In the genomic region with DNA sequence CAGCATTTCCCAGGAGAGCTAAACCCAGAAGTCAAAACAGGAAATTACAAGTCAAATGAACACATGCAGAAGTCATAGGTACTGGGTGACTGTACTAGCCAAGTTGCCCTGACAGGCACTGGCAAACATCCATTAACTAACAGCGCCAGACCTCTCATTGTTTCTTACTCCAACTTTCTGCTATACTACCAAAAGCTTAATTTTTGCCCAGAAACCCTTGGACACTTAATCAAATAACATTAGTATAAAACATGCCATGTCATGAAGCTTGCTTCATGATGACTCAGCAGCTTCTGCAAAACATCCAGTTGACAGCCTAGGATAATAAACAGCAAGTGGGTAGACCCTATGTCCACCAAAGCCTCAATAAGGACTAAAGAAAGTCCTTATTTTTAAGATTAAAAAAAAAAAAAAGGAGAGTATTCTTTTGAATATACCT, we compare ENCODE assay signal across 8 cellular contexts. TPM values are rescaled to one million over a fixed set of nuclear protein-coding genes. Genes with fewer than 3 reads are reported as not detected.
DNase-seq lines count a peak whose midpoint lies in the region; ATAC-seq and TF ChIP-seq lines count a peak whose summit lies in the region.

No MANE protein-coding gene starts in this region.

- ATAC-seq in aorta (ENCODE audit: low FRiP score) (no peak), GM19351 (IDR thresholded peaks at IDR 0.05; ENCODE audit: unreplicated experiment) (no peak), HG02610 (IDR thresholded peaks at IDR 0.05; ENCODE audit: unreplicated experiment) (no peak)

- H3K9me3 ChIP-seq in muscle layer of duodenum (ENCODE audit: control insufficient read depth in 1 of 2, low read length in 2 of 2) (no peaks in the 10 kb centered on the region), aorta (ENCODE audit: control insufficient read depth, low read length) (no peaks in the 10 kb centered on the region)

- in situ Hi-C loops in astrocyte of the spinal cord (cut with HindIII; ENCODE audit: low sequenced_read_pairs), result no loop called here

- no peak overlapping the region for H3K4me3 ChIP-seq in astrocyte of the spinal cord (ENCODE audit: low read depth, low read length)
- no peak overlapping the region for H3K4me3 ChIP-seq in muscle layer of duodenum (ENCODE audit: low read depth in 1 of 2, low read length in 2 of 2)
- no peak overlapping the region for H3K4me3 ChIP-seq in aorta (ENCODE audit: low read length in 2 of 2)

- H3K36me3 ChIP-seq in muscle layer of duodenum (ENCODE audit: control insufficient read depth in 1 of 2, insufficient read depth in 2 of 2, low read length in 2 of 2) (peaks cover 0 to 13% of the 10 kb centered on the region in 2 donors), aorta (ENCODE audit: control insufficient read depth in 1 of 2, insufficient read depth in 2 of 2, low read length in 1 of 2) (no peaks in the 10 kb centered on the region)

- H3K4me1 ChIP-seq in muscle layer of duodenum (ENCODE audit: control insufficient read depth in 1 of 2, insufficient read depth in 2 of 2, low read length in 2 of 2), result peaks cover 10 to 29% of the 10 kb centered on the region in 2 donors
- H3K4me1 ChIP-seq in aorta (ENCODE audit: control insufficient read depth in 1 of 2, insufficient read depth in 2 of 2, low read length in 2 of 2), result no peaks in the 10 kb centered on the region

- TF ChIP-seq CTCF in astrocyte of the spinal cord (IDR thresholded peaks at IDR 0.05; ENCODE audit: low read depth, low read length), result no peak

- DNase-seq in GM04503 (ENCODE audit: low read depth), result peak; percentile 71
- DNase-seq in MV-4-11 (lab: John Stamatoyannopoulos, UW), result peak; percentile 59
- peak; percentile 68 for DNase-seq in astrocyte of the spinal cord (ENCODE audit: low read depth, low spot score)
- no peak for DNase-seq in aorta
- no peak for DNase-seq in NCI-H2107 treated with DMSO at 0.1 percent for 48 hours (lab: John Stamatoyannopoulos, UW; ENCODE audit: unreplicated experiment)

- intact Hi-C loops in aorta (cut with DNase I), result no loop called here

- H3K27ac ChIP-seq in muscle layer of duodenum (ENCODE audit: low read length) (peak overlapping the region; percentile 63), aorta (ENCODE audit: low read depth in 1 of 2, low read length in 2 of 2) (no peak overlapping the region)

- WGBS in aorta, 2 donors, result 0 to 3% methylated on average over 1 of the region's 1 CpG

- H3K27me3 ChIP-seq in muscle layer of duodenum (ENCODE audit: low read depth, low read length), result no peaks in the 10 kb centered on the region
- no peaks in the 10 kb centered on the region for H3K27me3 ChIP-seq in aorta (ENCODE audit: control insufficient read depth in 1 of 2, insufficient read depth in 2 of 2, low read length in 1 of 2)

RNA-seq across cellular contexts. Expression of gene NUP153, which starts 3.5 kb away (rescaled TPM):
- total RNA-seq in aorta, result 10 to 100 TPM; 34.4 to 42.0 TPM
- polyA plus RNA-seq in aorta, result 1 to 10 TPM; 6.4 to 9.0 TPM

Comparison
In these comparisons a context has a peak if more than half of its experiments do, and no peak if none do; other contexts are left out.
1. DNase-seq: peak in GM04503 (single experiment), MV-4-11 (single experiment) and astrocyte of the spinal cord (single experiment); none in aorta (0 of 2) and NCI-H2107 treated with DMSO at 0.1 percent for 48 hours (single experiment).